In genomic region chr4:110624904-110625494, GRCh38 we compare ENCODE assay signal across 26 cellular contexts. TPM values are rescaled to one million over a fixed set of nuclear protein-coding genes. Genes with fewer than 3 reads are reported as not detected.
"Had no signal": no experiment of that assay in that cellular context is flagged by ENCODE, and none has a peak within 500 bp of the region (broad histone marks: within the 10 kb centered on the region; RNA-seq: fewer than 3 reads in every experiment).

No MANE protein-coding gene starts in this region.

- H3K4me1 Mint-ChIP-seq: stimulated activated memory B cell treated with anti-CD40 and anti-IgM and Interleukin-4, amounts not matched to agents 10 μg/mL and 1 μg/mL and 100 μg/mL, for 72 hours had no signal

- H3K9ac ChIP-seq: parathyroid adenoma had no signal

- H3K79me2 ChIP-seq: parathyroid adenoma had no signal

- H3K9me3 Mint-ChIP-seq: activated CD4-positive, alpha-beta memory T cell treated with anti-CD3 and anti-CD28 coated beads, Interleukin-2, amount 10 ng/mL, durations not matched to agents 7 days and 5 days; T-helper 2 cell treated with Interferon-gamma antibody and Interleukin-4, amounts not matched to agents 5 μg/mL and 100 μg/mL, for 36 hours had no signal

- H3K9me3 ChIP-seq: right lobe of liver, suprapubic skin had no signal

- H3K36me3 ChIP-seq: right lobe of liver, stomach, suprapubic skin, tibial nerve had no signal

- DNase-seq: activated CD4-positive, alpha-beta memory T cell treated with anti-CD3 and anti-CD28 coated beads, Interleukin-2, amount 10 ng/mL, durations not matched to agents 7 days and 5 days; activated CD4-positive, alpha-beta T cell treated with anti-CD3 and anti-CD28 coated beads, Interleukin-2, amount 10 ng/mL, durations not matched to agents 24 days and 14 days; activated gamma-delta T cell; aorta; central memory CD4-positive, alpha-beta T cell; dermis blood vessel endothelial cell; effector CD8-positive, alpha-beta T cell; foreskin melanocyte; hippocampal formation; left ventricle myocardium superior; mammary epithelial cell; nucleus accumbens; right lobe of liver; small intestine; stimulated activated CD4-positive, alpha-beta T cell treated with anti-CD3 and anti-CD28 coated beads, Interleukin-15, amount 100 ng/mL, for 24 hours; stomach had no signal

- H3K27ac Mint-ChIP-seq: activated CD4-positive, alpha-beta memory T cell treated with anti-CD3 and anti-CD28 coated beads, Interleukin-2, amount 10 ng/mL, durations not matched to agents 7 days and 5 days; activated CD4-positive, alpha-beta T cell treated with anti-CD3 and anti-CD28 coated beads, Interleukin-2, amount 10 ng/mL, durations not matched to agents 24 days and 14 days; activated naive CD4-positive, alpha-beta T cell treated with anti-CD3 and anti-CD28 coated beads, Interleukin-2, amount 50 U/mL, for 24 hours; activated T-helper 1 cell treated with anti-CD3 and anti-CD28 coated beads, Interleukin-12 subunit alpha, Interleukin-12 subunit beta, Interleukin-2, Interleukin-4 antibody, amounts not matched to agents 30 ng/mL and 10 ng/mL and 1 ng/mL, durations not matched to agents 14 hours and 24 hours and 36 hours; natural killer cell treated with Interleukin-12 subunit alpha and Interleukin-12 subunit beta and Interleukin-15 and Interleukin-18, amount 100 ng/mL, for 72 hours; stimulated activated memory B cell treated with anti-CD40 and anti-IgM and Interleukin-4, amounts not matched to agents 10 μg/mL and 1 μg/mL and 100 μg/mL, for 72 hours; T-helper 2 cell treated with Interferon-gamma antibody and Interleukin-4, amounts not matched to agents 5 μg/mL and 100 μg/mL, for 36 hours had no signal

- H3K4me3 ChIP-seq: right lobe of liver, stomach, suprapubic skin, tibial nerve had no signal

- H3K36me3 Mint-ChIP-seq: stimulated activated memory B cell treated with anti-CD40 and anti-IgM and Interleukin-4, amounts not matched to agents 10 μg/mL and 1 μg/mL and 100 μg/mL, for 72 hours had no signal

- H3K27ac ChIP-seq: parathyroid adenoma, right lobe of liver, stomach, suprapubic skin, tibial nerve, VCaP had no signal

- ATAC-seq: activated CD4-positive, CD25-positive, alpha-beta regulatory T cell treated with anti-CD3 and anti-CD28 coated beads, Interleukin-2, amount 50 U/mL, for 24 hours; left ventricle myocardium superior; natural killer cell treated with Interleukin-12 subunit alpha and Interleukin-12 subunit beta and Interleukin-15 and Interleukin-18, amount 100 ng/mL, for 72 hours; right lobe of liver; stimulated activated memory B cell treated with anti-CD40 and anti-IgM and Interleukin-4, amounts not matched to agents 10 μg/mL and 1 μg/mL and 100 μg/mL, for 72 hours had no signal

- H3K4me1 ChIP-seq: parathyroid adenoma had no signal

- H3K4me3 Mint-ChIP-seq: activated CD4-positive, alpha-beta memory T cell treated with anti-CD3 and anti-CD28 coated beads, Interleukin-2, amount 10 ng/mL, durations not matched to agents 7 days and 5 days; activated CD4-positive, alpha-beta T cell treated with anti-CD3 and anti-CD28 coated beads, Interleukin-2, amount 10 ng/mL, durations not matched to agents 24 days and 14 days; activated naive CD4-positive, alpha-beta T cell treated with anti-CD3 and anti-CD28 coated beads, Interleukin-2, amount 50 U/mL, for 24 hours; activated T-helper 1 cell treated with anti-CD3 and anti-CD28 coated beads, Interleukin-12 subunit alpha, Interleukin-12 subunit beta, Interleukin-2, Interleukin-4 antibody, amounts not matched to agents 30 ng/mL and 10 ng/mL and 1 ng/mL, durations not matched to agents 14 hours and 24 hours and 36 hours; natural killer cell treated with Interleukin-12 subunit alpha and Interleukin-12 subunit beta and Interleukin-15 and Interleukin-18, amount 100 ng/mL, for 72 hours; stimulated activated memory B cell treated with anti-CD40 and anti-IgM and Interleukin-4, amounts not matched to agents 10 μg/mL and 1 μg/mL and 100 μg/mL, for 72 hours; T-helper 2 cell treated with Interferon-gamma antibody and Interleukin-4, amounts not matched to agents 5 μg/mL and 100 μg/mL, for 36 hours had no signal

- H2AFZ ChIP-seq: parathyroid adenoma had no signal

RNA-seq across cellular contexts. Expression of gene PITX2, which starts 2.1 kb away (rescaled TPM):
- total RNA-seq: activated T-helper 1 cell treated with anti-CD3 and anti-CD28 coated beads, Interleukin-12 subunit alpha, Interleukin-12 subunit beta, Interleukin-2, Interleukin-4 antibody, amounts not matched to agents 30 ng/mL and 10 ng/mL and 1 ng/mL, durations not matched to agents 14 hours and 24 hours and 36 hours; dermis blood vessel endothelial cell; natural killer cell treated with Interleukin-12 subunit alpha and Interleukin-12 subunit beta and Interleukin-15 and Interleukin-18, amount 100 ng/mL, for 72 hours; right lobe of liver; tibial nerve had no signal
